ENCODE assay signal across 19 cellular contexts in genomic region chr16:86662740-86663139, GRCh38.
DNase-seq lines count a peak whose midpoint lies in the region; ATAC-seq, FAIRE-seq and TF ChIP-seq lines count a peak whose summit lies in the region.
"Had no signal": no experiment of that assay in that cellular context is flagged by ENCODE, and none has a peak within 500 bp of the region (broad histone marks: within the 10 kb centered on the region; RNA-seq: fewer than 3 reads in every experiment).

No MANE protein-coding gene starts in this region.

- H3K79me2 ChIP-seq in ACC112 (ENCODE audit: control insufficient read depth, insufficient read depth, low read length, unreplicated experiment), result no peaks in the 10 kb centered on the region

- intact Hi-C loops in psoas muscle (cut with DNase I) (no loop called here), lower lobe of right lung (cut with DNase I) (no loop called here)

- H2AFZ ChIP-seq in ACC112 (ENCODE audit: low read length, unreplicated experiment), result no peak overlapping the region

- TF ChIP-seq CTCF in HFFc6 (IDR thresholded peaks at IDR 0.05) (no peak), brain microvascular endothelial cell (IDR thresholded peaks at IDR 0.05; ENCODE audit: low read depth, low read length, missing control alignments) (no peak), psoas muscle (IDR thresholded peaks at IDR 0.05) (no peak), D721Med (IDR thresholded peaks at IDR 0.05; ENCODE audit: insufficient read depth, missing control alignments) (no peak), lower lobe of right lung (IDR thresholded peaks at IDR 0.05) (no peak)

- H3K27me3 ChIP-seq in ACC112 (ENCODE audit: insufficient read depth, low read length) (no peaks in the 10 kb centered on the region), brain microvascular endothelial cell (replicated peaks) (no peaks in the 10 kb centered on the region), psoas muscle (ENCODE audit: insufficient read depth in 3 of 3, low read length in 2 of 3) (peaks cover 0 to 11% (median 0%) of the 10 kb centered on the region in 3 donors), lower lobe of right lung (ENCODE audit: low read depth) (peaks cover 30% of the 10 kb centered on the region)

- H3K4me1 ChIP-seq in ACC112 (ENCODE audit: control insufficient read depth, insufficient read depth, low read length, unreplicated experiment) (peaks cover 59% of the 10 kb centered on the region), psoas muscle (peaks cover 7% of the 10 kb centered on the region), lower lobe of right lung (no peaks in the 10 kb centered on the region)

- no peaks in the 10 kb centered on the region for H3K36me3 ChIP-seq in ACC112 (ENCODE audit: insufficient read depth, low read length)
- H3K36me3 ChIP-seq in brain microvascular endothelial cell (replicated peaks), result no peaks in the 10 kb centered on the region
- no peaks in the 10 kb centered on the region for H3K36me3 ChIP-seq in psoas muscle (ENCODE audit: insufficient read depth in 1 of 2, low read depth in 1 of 2)
- H3K36me3 ChIP-seq in lower lobe of right lung, result no peaks in the 10 kb centered on the region

- H3K4me1 Mint-ChIP-seq in HFFc6 (ENCODE audit: low read depth), result peaks cover 78% of the 10 kb centered on the region
- H3K4me1 Mint-ChIP-seq in activated T-cell treated with anti-CD3 and anti-CD28 coated beads, Interleukin-2, amount 50 U/mL, for 4 hours (ENCODE audit: low read depth), result peaks cover 20% of the 10 kb centered on the region

- no peak overlapping the region for H3K4me3 ChIP-seq in ACC112 (ENCODE audit: low read depth, low read length)
- H3K4me3 ChIP-seq in brain microvascular endothelial cell (ENCODE audit: low read depth, low read length), result no peak overlapping the region
- H3K4me3 ChIP-seq in psoas muscle, result no peak overlapping the region
- H3K4me3 ChIP-seq in lower lobe of right lung, result no peak overlapping the region

- H3K27ac ChIP-seq in ACC112 (ENCODE audit: low read depth, low read length) (peak overlapping the region; percentile 97), brain microvascular endothelial cell (peak overlapping the region; percentile 96), psoas muscle (no peak overlapping the region), lower lobe of right lung (no peak overlapping the region)
- H3K27ac ChIP-seq: KMS-11 had no signal

- WGBS in psoas muscle, 3 donors, result 46 to 55% (median 49%) methylated on average over 3 of the region's 3 CpGs

- peak overlapping the region; percentile 67; the same call in 1 of the 2 replicates for H3K4me3 Mint-ChIP-seq in HFFc6
- no peak overlapping the region for H3K4me3 Mint-ChIP-seq in activated T-cell treated with anti-CD3 and anti-CD28 coated beads, Interleukin-2, amount 50 U/mL, for 4 hours
- H3K4me3 Mint-ChIP-seq: CD4-positive, CD25-positive, alpha-beta regulatory T cell had no signal

- H3K9me3 Mint-ChIP-seq in HFFc6, result peaks cover 15% of the 10 kb centered on the region
- H3K9me3 Mint-ChIP-seq in activated T-cell treated with anti-CD3 and anti-CD28 coated beads, Interleukin-2, amount 50 U/mL, for 4 hours, result peaks cover 15% of the 10 kb centered on the region

- in situ Hi-C loops in brain microvascular endothelial cell (cut with HindIII; ENCODE audit: low pct_ligation_motif_present, low sequenced_read_pairs), result no loop called here

- ATAC-seq in psoas muscle (peak in 3 of 4 donors; percentile 57 to 75 (median 61)), lower lobe of right lung (no peak)
- ATAC-seq in activated T-cell treated with anti-CD3 and anti-CD28 coated beads, Interleukin-2, amount 50 U/mL, for 4 hours, result no peak

- H3K9me3 ChIP-seq in psoas muscle, result no peaks in the 10 kb centered on the region
- no peaks in the 10 kb centered on the region for H3K9me3 ChIP-seq in lower lobe of right lung

- H3K36me3 Mint-ChIP-seq in HFFc6 (ENCODE audit: low read depth), result peaks cover 12% of the 10 kb centered on the region
- no peaks in the 10 kb centered on the region for H3K36me3 Mint-ChIP-seq in activated T-cell treated with anti-CD3 and anti-CD28 coated beads, Interleukin-2, amount 50 U/mL, for 4 hours (ENCODE audit: insufficient read depth)
- H3K36me3 Mint-ChIP-seq: CD4-positive, CD25-positive, alpha-beta regulatory T cell had no signal

- FAIRE-seq in D721Med (lab: Jason Lieb, UNC), result no peak

- DNase-seq in HFFc6 (no peak), brain microvascular endothelial cell (no peak), psoas muscle (peak in 1 of 2 donors; percentile 68), D721Med (ENCODE audit: insufficient read length, low spot score) (no peak), NCI-H226 (no peak), lower lobe of right lung (no peak)
- no peak for DNase-seq in activated T-cell treated with anti-CD3 and anti-CD28 coated beads, Interleukin-2, amount 50 U/mL, for 4 hours
- DNase-seq: CD4-positive, CD25-positive, alpha-beta regulatory T cell; DMS 273 treated with DMSO at 0.1 percent for 48 hours; DMS79 treated with DMSO at 0.1 percent for 48 hours; H7; NCI-H1105 treated with DMSO at 0.1 percent for 48 hours; NCI-H2081; NCI-H2171; NCI-H524 treated with DMSO at 0.1 percent for 48 hours; NCI-H82; Right ventricle myocardium superior had no signal

- H3K27me3 Mint-ChIP-seq in HFFc6 (ENCODE audit: insufficient read depth), result no peaks in the 10 kb centered on the region; the same call in 1 of the 2 replicates
- peaks cover 23% of the 10 kb centered on the region for H3K27me3 Mint-ChIP-seq in activated T-cell treated with anti-CD3 and anti-CD28 coated beads, Interleukin-2, amount 50 U/mL, for 4 hours (ENCODE audit: low read depth)
- H3K27me3 Mint-ChIP-seq: CD4-positive, CD25-positive, alpha-beta regulatory T cell had no signal

- H3K27ac Mint-ChIP-seq in HFFc6, result peak overlapping the region; percentile 98
- H3K27ac Mint-ChIP-seq: CD4-positive, CD25-positive, alpha-beta regulatory T cell had no signal

Comparison
In these comparisons a context has a peak if more than half of its experiments do, and no peak if none do; other contexts are left out.
1. H3K27ac ChIP-seq: peak in ACC112 (single experiment) and brain microvascular endothelial cell (single experiment); none in psoas muscle (single experiment) and lower lobe of right lung (single experiment).
2. ATAC-seq: peak in psoas muscle (3 of 4); none in activated T-cell treated with anti-CD3 and anti-CD28 coated beads, Interleukin-2, amount 50 U/mL, for 4 hours (0 of 2) and lower lobe of right lung (0 of 2).